In genomic region chr1:154171222-154171583, GRCh38 we compare ENCODE assay signal across 17 cellular contexts. TPM values are rescaled to one million over a fixed set of nuclear protein-coding genes. Genes with fewer than 3 reads are reported as not detected.
DNase-seq lines count a peak whose midpoint lies in the region; ATAC-seq, FAIRE-seq and TF ChIP-seq lines count a peak whose summit lies in the region.
"Had no signal": no experiment of that assay in that cellular context is flagged by ENCODE, and none has a peak within 500 bp of the region (broad histone marks: within the 10 kb centered on the region; RNA-seq: fewer than 3 reads in every experiment).

No MANE protein-coding gene starts in this region.

- H3K27me3 ChIP-seq in keratinocyte (ENCODE audit: control insufficient read depth, extremely low read depth, insufficient read depth, low read length), result no peaks in the 10 kb centered on the region
- H3K27me3 ChIP-seq: SJSA1 had no signal

- H3K4me1 ChIP-seq in keratinocyte (ENCODE audit: control insufficient read depth, extremely low read depth, insufficient read depth, low read length), result no peaks in the 10 kb centered on the region
- H3K4me1 ChIP-seq: SJSA1 had no signal

- no peak overlapping the region for H3K9ac ChIP-seq in keratinocyte (ENCODE audit: control insufficient read depth, extremely low read depth, insufficient read depth, low read length)

- H3K36me3 Mint-ChIP-seq in activated T-cell treated with anti-CD3 and anti-CD28 coated beads, Interleukin-2, amount 50 U/mL, for 24 hours (ENCODE audit: low read depth), result peaks cover 94% of the 10 kb centered on the region
- peaks cover 98% of the 10 kb centered on the region for H3K36me3 Mint-ChIP-seq in activated T-helper 17 cell treated with anti-CD3 and anti-CD28 coated beads, Interleukin-2, amount 50 U/mL, for 72 hours (ENCODE audit: low read depth)
- peaks cover 83% of the 10 kb centered on the region for H3K36me3 Mint-ChIP-seq in stimulated activated memory B cell treated with anti-CD40 and anti-IgM and Interleukin-4, amounts not matched to agents 10 μg/mL and 1 μg/mL and 100 μg/mL, for 72 hours

- no peaks in the 10 kb centered on the region for H3K27me3 Mint-ChIP-seq in activated T-cell treated with anti-CD3 and anti-CD28 coated beads, Interleukin-2, amount 50 U/mL, for 24 hours
- H3K27me3 Mint-ChIP-seq in activated T-helper 17 cell treated with anti-CD3 and anti-CD28 coated beads, Interleukin-2, amount 50 U/mL, for 72 hours, result no peaks in the 10 kb centered on the region
- no peaks in the 10 kb centered on the region for H3K27me3 Mint-ChIP-seq in stimulated activated memory B cell treated with anti-CD40 and anti-IgM and Interleukin-4, amounts not matched to agents 10 μg/mL and 1 μg/mL and 100 μg/mL, for 72 hours

- peaks cover 19% of the 10 kb centered on the region for H4K20me1 ChIP-seq in keratinocyte (ENCODE audit: control insufficient read depth, extremely low read depth, insufficient read depth, low read length)

- peak overlapping the region; percentile 3 for H3K27ac ChIP-seq in keratinocyte (ENCODE audit: control insufficient read depth, insufficient read depth, low read length)
- H3K27ac ChIP-seq: SJSA1 had no signal

- peak overlapping the region; percentile 45 for H3K4me3 Mint-ChIP-seq in activated T-cell treated with anti-CD3 and anti-CD28 coated beads, Interleukin-2, amount 50 U/mL, for 24 hours
- peak overlapping the region; percentile 69 for H3K4me3 Mint-ChIP-seq in activated T-helper 17 cell treated with anti-CD3 and anti-CD28 coated beads, Interleukin-2, amount 50 U/mL, for 72 hours
- no peak overlapping the region for H3K4me3 Mint-ChIP-seq in stimulated activated memory B cell treated with anti-CD40 and anti-IgM and Interleukin-4, amounts not matched to agents 10 μg/mL and 1 μg/mL and 100 μg/mL, for 72 hours

- H3K9me3 Mint-ChIP-seq in activated T-cell treated with anti-CD3 and anti-CD28 coated beads, Interleukin-2, amount 50 U/mL, for 24 hours, result no peaks in the 10 kb centered on the region
- no peaks in the 10 kb centered on the region for H3K9me3 Mint-ChIP-seq in activated T-helper 17 cell treated with anti-CD3 and anti-CD28 coated beads, Interleukin-2, amount 50 U/mL, for 72 hours
- no peaks in the 10 kb centered on the region for H3K9me3 Mint-ChIP-seq in stimulated activated memory B cell treated with anti-CD40 and anti-IgM and Interleukin-4, amounts not matched to agents 10 μg/mL and 1 μg/mL and 100 μg/mL, for 72 hours

- no peaks in the 10 kb centered on the region for H3K9me3 ChIP-seq in keratinocyte (ENCODE audit: control insufficient read depth, low read depth, low read length)
- H3K9me3 ChIP-seq: SJSA1 had no signal

- no peaks in the 10 kb centered on the region for H3K9me1 ChIP-seq in keratinocyte (ENCODE audit: control insufficient read depth, extremely low read depth, insufficient read depth, low read length)

- no peak overlapping the region for H2AFZ ChIP-seq in keratinocyte (ENCODE audit: control insufficient read depth, low read length)

- no peak for FAIRE-seq in keratinocyte (lab: Jason Lieb, UNC)

- peaks cover 69% of the 10 kb centered on the region for H3K79me2 ChIP-seq in keratinocyte (ENCODE audit: control insufficient read depth, insufficient read depth, low read length)

- peaks cover 61% of the 10 kb centered on the region for H3K4me1 Mint-ChIP-seq in activated T-cell treated with anti-CD3 and anti-CD28 coated beads, Interleukin-2, amount 50 U/mL, for 24 hours (ENCODE audit: low read depth)
- H3K4me1 Mint-ChIP-seq in activated T-helper 17 cell treated with anti-CD3 and anti-CD28 coated beads, Interleukin-2, amount 50 U/mL, for 72 hours, result peaks cover 39% of the 10 kb centered on the region
- peaks cover 42% of the 10 kb centered on the region for H3K4me1 Mint-ChIP-seq in stimulated activated memory B cell treated with anti-CD40 and anti-IgM and Interleukin-4, amounts not matched to agents 10 μg/mL and 1 μg/mL and 100 μg/mL, for 72 hours

- H3K27ac Mint-ChIP-seq in activated T-cell treated with anti-CD3 and anti-CD28 coated beads, Interleukin-2, amount 50 U/mL, for 24 hours, result peak overlapping the region; percentile 96
- H3K27ac Mint-ChIP-seq in activated T-helper 17 cell treated with anti-CD3 and anti-CD28 coated beads, Interleukin-2, amount 50 U/mL, for 72 hours, result peak overlapping the region; percentile 98
- H3K27ac Mint-ChIP-seq in stimulated activated memory B cell treated with anti-CD40 and anti-IgM and Interleukin-4, amounts not matched to agents 10 μg/mL and 1 μg/mL and 100 μg/mL, for 72 hours, result peak overlapping the region; percentile 46

- no peak for ATAC-seq in activated T-helper 17 cell treated with anti-CD3 and anti-CD28 coated beads, Interleukin-2, amount 50 U/mL, for 72 hours (replicated peaks)
- ATAC-seq in stimulated activated memory B cell treated with anti-CD40 and anti-IgM and Interleukin-4, amounts not matched to agents 10 μg/mL and 1 μg/mL and 100 μg/mL, for 72 hours, result no peak
- ATAC-seq in GM18502 (IDR thresholded peaks at IDR 0.05; ENCODE audit: poor library complexity, unreplicated experiment), result no peak

- dilution Hi-C loops in keratinocyte (cut with MboI; ENCODE audit: extremely low pct_ligation_motif_present, low sequenced_read_pairs), result no loop called here

- no peak overlapping the region for H3K4me3 ChIP-seq in keratinocyte (ENCODE audit: control insufficient read depth in 2 of 3, extremely low read depth in 1 of 3, insufficient read depth in 2 of 3, low read depth in 1 of 3, low read length in 3 of 3)
- H3K4me3 ChIP-seq: SJSA1 had no signal

- DNase-seq in activated T-cell treated with anti-CD3 and anti-CD28 coated beads, Interleukin-2, amount 50 U/mL, for 24 hours, result no peak
- no peak for DNase-seq in activated T-cell treated with anti-CD3 and anti-CD28 coated beads, Interleukin-2, amount 50 U/mL, for 48 hours
- DNase-seq in keratinocyte (ENCODE audit: low read depth, low spot score) (no peak), D341Med (ENCODE audit: low spot score) (no peak), DMS 273 (lab: John Stamatoyannopoulos, UW; ENCODE audit: unreplicated experiment) (no peak)
- DNase-seq: activated CD8-positive, alpha-beta memory T cell treated with anti-CD3 and anti-CD28 coated beads for 24 hours; foreskin melanocyte; MM.1S; NCI-H187 treated with DMSO at 0.1 percent for 48 hours had no signal

- peaks cover 46 to 62% of the 10 kb centered on the region in 2 experiments for H3K36me3 ChIP-seq in keratinocyte (ENCODE audit: control insufficient read depth in 2 of 2, extremely low read depth in 1 of 2, insufficient read depth in 2 of 2, low read length in 2 of 2)

- no peak overlapping the region for H3K4me2 ChIP-seq in keratinocyte (ENCODE audit: control insufficient read depth, extremely low read depth, insufficient read depth, low read depth, low read length)

- no peak for TF ChIP-seq CTCF in keratinocyte (optimal IDR thresholded peaks at IDR 0.05 in 1 of 3, IDR thresholded peaks at IDR 0.05 in 1 of 3, conservative IDR thresholded peaks at IDR 0.05 in 1 of 3; ENCODE audit: extremely low read depth in 1 of 3, insufficient read depth in 2 of 3, low read length in 3 of 3)

RNA-seq across cellular contexts. Expression of gene NUP210L, which starts 16.3 kb away (rescaled TPM):
- total RNA-seq in activated T-helper 17 cell treated with anti-CD3 and anti-CD28 coated beads, Interleukin-2, amount 50 U/mL, for 72 hours, result under 1 TPM; 0.04 to 0.24 TPM
- polyA plus RNA-seq in keratinocyte, result 0.01 TPM in 1 of 3 replicates, not detected in the others
- polyA plus RNA-seq in keratinocyte (2011; ENCODE audit: low read depth), result 0.06 TPM
- polyA plus RNA-seq in keratinocyte (2011; cell fraction: cytosol; rRNA removed), result not detected in 2 replicates
- 0.03 and 0.06 TPM in 2 replicates for polyA plus RNA-seq in keratinocyte (2011; cell fraction: nucleus; rRNA removed)
- polyA plus RNA-seq in keratinocyte (2012; ENCODE audit: low replicate concordance), result 0.08 TPM in 1 of 2 replicates, not detected in the other
- 0.03 TPM in 1 of 3 replicates, not detected in the others for polyA minus RNA-seq in keratinocyte
- not detected for polyA minus RNA-seq in keratinocyte (2011; cell fraction: cytosol; rRNA and poly(A)+ RNA removed)
- polyA minus RNA-seq in keratinocyte (2011; cell fraction: nucleus; rRNA and poly(A)+ RNA removed), result not detected in 2 replicates
- total RNA-seq: SJSA1 had no signal

RNA-seq across cellular contexts. Expression of gene TPM3, which starts 20.7 kb away (rescaled TPM):
- 100 to 1,000 TPM; 370 to 607 TPM for total RNA-seq in activated T-helper 17 cell treated with anti-CD3 and anti-CD28 coated beads, Interleukin-2, amount 50 U/mL, for 72 hours
- 294 to 691 TPM (median 585 TPM) in 3 replicates for polyA plus RNA-seq in keratinocyte
- 505 TPM for polyA plus RNA-seq in keratinocyte (2011; ENCODE audit: low read depth)
- 461 and 513 TPM in 2 replicates for polyA plus RNA-seq in keratinocyte (2011; cell fraction: cytosol; rRNA removed)
- polyA plus RNA-seq in keratinocyte (2011; cell fraction: nucleus; rRNA removed), result 239 and 349 TPM in 2 replicates
- 187 and 523 TPM in 2 replicates for polyA plus RNA-seq in keratinocyte (2012; ENCODE audit: low replicate concordance)
- polyA minus RNA-seq in keratinocyte, result 115 to 186 TPM (median 125 TPM) in 3 replicates
- polyA minus RNA-seq in keratinocyte (2011; cell fraction: cytosol; rRNA and poly(A)+ RNA removed), result 160 TPM
- polyA minus RNA-seq in keratinocyte (2011; cell fraction: nucleus; rRNA and poly(A)+ RNA removed), result 40.6 and 66.8 TPM in 2 replicates

RNA-seq across cellular contexts. Expression of gene CFAP141, which starts 34.9 kb away (rescaled TPM):
- total RNA-seq in activated T-helper 17 cell treated with anti-CD3 and anti-CD28 coated beads, Interleukin-2, amount 50 U/mL, for 72 hours, result not detected
- not detected in 3 replicates for polyA plus RNA-seq in keratinocyte
- not detected for polyA plus RNA-seq in keratinocyte (2011; ENCODE audit: low read depth)
- polyA plus RNA-seq in keratinocyte (2011; cell fraction: cytosol; rRNA removed), result not detected in 2 replicates
- polyA plus RNA-seq in keratinocyte (2011; cell fraction: nucleus; rRNA removed), result not detected in 2 replicates
- 0.72 TPM in 1 of 2 replicates, not detected in the other for polyA plus RNA-seq in keratinocyte (2012; ENCODE audit: low replicate concordance)
- polyA minus RNA-seq in keratinocyte, result not detected in 3 replicates
- polyA minus RNA-seq in keratinocyte (2011; cell fraction: cytosol; rRNA and poly(A)+ RNA removed), result not detected
- polyA minus RNA-seq in keratinocyte (2011; cell fraction: nucleus; rRNA and poly(A)+ RNA removed), result not detected in 2 replicates
- total RNA-seq: lung microvascular endothelial cell, OCI-LY7, SJSA1, subcutaneous adipose tissue had no signal
- polyA plus RNA-seq: neural cell had no signal

RNA-seq across cellular contexts. Expression of gene UBAP2L, which starts 49.6 kb away (rescaled TPM):
- 100 to 1,000 TPM; 237 to 249 TPM for total RNA-seq in activated T-helper 17 cell treated with anti-CD3 and anti-CD28 coated beads, Interleukin-2, amount 50 U/mL, for 72 hours
- polyA plus RNA-seq in keratinocyte, result 118 to 198 TPM (median 161 TPM) in 3 replicates
- 98.4 TPM for polyA plus RNA-seq in keratinocyte (2011; ENCODE audit: low read depth)
- polyA plus RNA-seq in keratinocyte (2011; cell fraction: cytosol; rRNA removed), result 116 and 149 TPM in 2 replicates
- polyA plus RNA-seq in keratinocyte (2011; cell fraction: nucleus; rRNA removed), result 300 and 368 TPM in 2 replicates
- 57.6 and 157 TPM in 2 replicates for polyA plus RNA-seq in keratinocyte (2012; ENCODE audit: low replicate concordance)
- polyA minus RNA-seq in keratinocyte, result 153 to 254 TPM (median 249 TPM) in 3 replicates
- 54.1 TPM for polyA minus RNA-seq in keratinocyte (2011; cell fraction: cytosol; rRNA and poly(A)+ RNA removed)
- polyA minus RNA-seq in keratinocyte (2011; cell fraction: nucleus; rRNA and poly(A)+ RNA removed), result 99.2 and 179 TPM in 2 replicates

Comparison
In these comparisons a context has a peak if more than half of its experiments do, and no peak if none do; other contexts are left out.
1. H3K27ac Mint-ChIP-seq: peak in every context shown above with its lines; median percentile 98 in activated T-helper 17 cell treated with anti-CD3 and anti-CD28 coated beads, Interleukin-2, amount 50 U/mL, for 72 hours; 96 in activated T-cell treated with anti-CD3 and anti-CD28 coated beads, Interleukin-2, amount 50 U/mL, for 24 hours; 46 in stimulated activated memory B cell treated with anti-CD40 and anti-IgM and Interleukin-4, amounts not matched to agents 10 μg/mL and 1 μg/mL and 100 μg/mL, for 72 hours.